ENCODE assay signal across 17 cellular contexts in the genomic region with DNA sequence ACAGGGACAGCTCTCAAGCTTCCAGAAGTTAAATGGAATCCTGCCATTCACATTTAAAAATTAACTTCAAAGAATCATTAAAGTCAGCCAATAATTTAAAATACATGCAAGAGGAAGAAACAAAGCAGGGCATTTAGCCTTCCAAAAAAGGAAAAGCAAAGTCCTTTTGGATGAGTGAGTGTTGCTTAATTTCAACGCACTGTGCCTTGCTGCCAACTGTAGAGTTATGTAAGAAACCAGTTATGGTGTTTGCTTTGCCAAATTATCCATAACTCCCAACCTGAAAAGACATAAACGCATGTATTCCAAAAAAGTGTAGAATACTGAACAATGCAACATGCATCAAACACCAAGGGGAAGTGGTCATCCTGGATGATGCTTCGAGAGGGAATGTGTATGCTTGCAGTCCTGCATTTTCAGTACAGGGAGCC. TPM values are rescaled to one million over a fixed set of nuclear protein-coding genes. Genes with fewer than 3 reads are reported as not detected.
DNase-seq lines count a peak whose midpoint lies in the region; ATAC-seq and TF ChIP-seq lines count a peak whose summit lies in the region.
"Had no signal": no experiment of that assay in that cellular context is flagged by ENCODE, and none has a peak within 500 bp of the region (broad histone marks: within the 10 kb centered on the region; RNA-seq: fewer than 3 reads in every experiment).

No MANE protein-coding gene starts in this region.

- peak overlapping the region; percentile 83 for H3K27ac Mint-ChIP-seq in activated naive CD4-positive, alpha-beta T cell treated with anti-CD3 and anti-CD28 coated beads, Interleukin-2, amount 50 U/mL, for 24 hours
- H3K27ac Mint-ChIP-seq: activated CD4-positive, alpha-beta T cell treated with anti-CD3 and anti-CD28 coated beads for 36 hours; activated T-cell treated with anti-CD3 and anti-CD28 coated beads, Interleukin-2, amount 50 U/mL, for 72 hours; nephron had no signal

- peaks cover 0 to 3% (median 1%) of the 10 kb centered on the region in 4 donors for H3K36me3 ChIP-seq in liver (ENCODE audit: control insufficient read depth in 4 of 4, insufficient read depth in 3 of 4, low read depth in 1 of 4, low read length in 3 of 4)

- H3K4me1 Mint-ChIP-seq in activated naive CD4-positive, alpha-beta T cell treated with anti-CD3 and anti-CD28 coated beads, Interleukin-2, amount 50 U/mL, for 24 hours = peaks cover 47% of the 10 kb centered on the region

- H3K36me3 Mint-ChIP-seq in activated naive CD4-positive, alpha-beta T cell treated with anti-CD3 and anti-CD28 coated beads, Interleukin-2, amount 50 U/mL, for 24 hours = peaks cover 5% of the 10 kb centered on the region

- 36% methylated on average over 3 of the region's 3 CpGs for WGBS in liver

- TF ChIP-seq RAD21 in liver (IDR thresholded peaks at IDR 0.05) = peak; percentile 14 to 30

- peak overlapping the region; percentile 88 to 96 for H3K27ac ChIP-seq in liver (ENCODE audit: low read depth in 1 of 2, low read length in 2 of 2)
- H3K27ac ChIP-seq in substantia nigra (ENCODE audit: low read depth, low read length, poor library complexity, severe bottlenecking) = no peak overlapping the region

- no peak for DNase-seq in activated naive CD4-positive, alpha-beta T cell (lab: John Stamatoyannopoulos, UW)
- peak; percentile 50 to 63 for DNase-seq in cardiac fibroblast (ENCODE audit: low read depth in 2 of 2)
- DNase-seq in stromal cell of bone marrow (ENCODE audit: low read depth) = peak; percentile 54
- DNase-seq in omental fat pad (ENCODE audit: low spot score) = no peak
- DNase-seq in activated CD8-positive, alpha-beta memory T cell treated with anti-CD3 and anti-CD28 coated beads, Interleukin-2, amount 50 U/mL, for 48 hours = no peak
- DNase-seq in substantia nigra (lab: John Stamatoyannopoulos, UW) = no peak
- DNase-seq: activated CD4-positive, alpha-beta T cell treated with anti-CD3 and anti-CD28 coated beads for 36 hours; activated T-cell treated with anti-CD3 and anti-CD28 coated beads, Interleukin-2, amount 50 U/mL, for 72 hours; gastrocnemius medialis; Kasumi-1; NCI-H2081; stimulated activated naive CD4-positive, alpha-beta T cell treated with Interleukin-2 at 50 U/mL for 16 hours; T-helper 2 cell had no signal

- ATAC-seq in omental fat pad (ENCODE audit: low FRiP score) = no peak
- ATAC-seq: A549; activated CD4-positive, alpha-beta T cell treated with anti-CD3 and anti-CD28 coated beads for 36 hours; activated T-cell treated with anti-CD3 and anti-CD28 coated beads, Interleukin-2, amount 50 U/mL, for 72 hours; gastrocnemius medialis had no signal

- no peaks in the 10 kb centered on the region for H3K9me3 Mint-ChIP-seq in activated naive CD4-positive, alpha-beta T cell treated with anti-CD3 and anti-CD28 coated beads, Interleukin-2, amount 50 U/mL, for 24 hours

- H3K9ac ChIP-seq in liver (ENCODE audit: low read depth in 1 of 2, low read length in 2 of 2) = peak overlapping the region in 1 of 2 donors; percentile 29

- no peaks in the 10 kb centered on the region for H3K27me3 Mint-ChIP-seq in activated naive CD4-positive, alpha-beta T cell treated with anti-CD3 and anti-CD28 coated beads, Interleukin-2, amount 50 U/mL, for 24 hours

- H3K4me3 ChIP-seq in cardiac fibroblast (replicated peaks in 1 of 2; ENCODE audit: low read depth in 2 of 2, low read length in 2 of 2) (no peak overlapping the region), liver (ENCODE audit: low read depth in 1 of 3, low read length in 3 of 3) (no peak overlapping the region)
- H3K4me3 ChIP-seq: A549, gastrocnemius medialis had no signal

- H3K4me3 Mint-ChIP-seq in activated naive CD4-positive, alpha-beta T cell treated with anti-CD3 and anti-CD28 coated beads, Interleukin-2, amount 50 U/mL, for 24 hours = no peak overlapping the region
- H3K4me3 Mint-ChIP-seq: activated CD4-positive, alpha-beta T cell treated with anti-CD3 and anti-CD28 coated beads for 36 hours; activated T-cell treated with anti-CD3 and anti-CD28 coated beads, Interleukin-2, amount 50 U/mL, for 72 hours; nephron had no signal

- H3K27me3 ChIP-seq in liver (ENCODE audit: control insufficient read depth in 4 of 4, insufficient read depth in 4 of 4, low read length in 3 of 4) = no peaks in the 10 kb centered on the region
- H3K27me3 ChIP-seq: gastrocnemius medialis had no signal

- peaks cover 6 to 42% (median 24%) of the 10 kb centered on the region in 4 donors for H3K4me1 ChIP-seq in liver (ENCODE audit: control insufficient read depth in 4 of 4, insufficient read depth in 4 of 4, low read length in 3 of 4)

- TF ChIP-seq CTCF in cardiac fibroblast (IDR thresholded peaks at IDR 0.05; ENCODE audit: low read depth, low read length) = no peak
- no peak for TF ChIP-seq CTCF in liver (IDR thresholded peaks at IDR 0.05; ENCODE audit: low read depth, low read length, missing input control)
- no peak for TF ChIP-seq CTCF in omental fat pad (IDR thresholded peaks at IDR 0.05)

- H3K9me3 ChIP-seq in liver (ENCODE audit: control insufficient read depth in 4 of 4, low read length in 3 of 4) = no peaks in the 10 kb centered on the region
- H3K9me3 ChIP-seq: gastrocnemius medialis had no signal

TF ChIP-seq in liver, 16 proteins besides CTCF, POLR2A, EP300 and RAD21:
- TF ChIP-seq RXRA (IDR thresholded peaks at IDR 0.05) (peak; percentile 82 to 83), FOXA1 (IDR thresholded peaks at IDR 0.05) (no peak), ZBTB33 (IDR thresholded peaks at IDR 0.05) (peak; percentile 58), YY1 (IDR thresholded peaks at IDR 0.05) (peak; percentile 59), NR2F2 (IDR thresholded peaks at IDR 0.05) (no peak), HNF4G (IDR thresholded peaks at IDR 0.05) (peak; percentile 83), GABPA (IDR thresholded peaks at IDR 0.05 in 1 of 2, conservative IDR thresholded peaks at IDR 0.05 in 1 of 2) (peak in 1 of 2 donors; percentile 38), SP1 (IDR thresholded peaks at IDR 0.05) (peak; percentile 87), TAF1 (conservative IDR thresholded peaks at IDR 0.05) (no peak), HNF4A (conservative IDR thresholded peaks at IDR 0.05) (peak; percentile 89 to 92), JUND (IDR thresholded peaks at IDR 0.05) (peak; percentile 36 to 75), FOXA2 (IDR thresholded peaks at IDR 0.05) (no peak), ATF3 (IDR thresholded peaks at IDR 0.05) (peak; percentile 35), EGR1 (IDR thresholded peaks at IDR 0.05; ENCODE audit: low read depth in 2 of 2) (peak in 1 of 2 donors; percentile 64)
- TF ChIP-seq, protein P1, sequence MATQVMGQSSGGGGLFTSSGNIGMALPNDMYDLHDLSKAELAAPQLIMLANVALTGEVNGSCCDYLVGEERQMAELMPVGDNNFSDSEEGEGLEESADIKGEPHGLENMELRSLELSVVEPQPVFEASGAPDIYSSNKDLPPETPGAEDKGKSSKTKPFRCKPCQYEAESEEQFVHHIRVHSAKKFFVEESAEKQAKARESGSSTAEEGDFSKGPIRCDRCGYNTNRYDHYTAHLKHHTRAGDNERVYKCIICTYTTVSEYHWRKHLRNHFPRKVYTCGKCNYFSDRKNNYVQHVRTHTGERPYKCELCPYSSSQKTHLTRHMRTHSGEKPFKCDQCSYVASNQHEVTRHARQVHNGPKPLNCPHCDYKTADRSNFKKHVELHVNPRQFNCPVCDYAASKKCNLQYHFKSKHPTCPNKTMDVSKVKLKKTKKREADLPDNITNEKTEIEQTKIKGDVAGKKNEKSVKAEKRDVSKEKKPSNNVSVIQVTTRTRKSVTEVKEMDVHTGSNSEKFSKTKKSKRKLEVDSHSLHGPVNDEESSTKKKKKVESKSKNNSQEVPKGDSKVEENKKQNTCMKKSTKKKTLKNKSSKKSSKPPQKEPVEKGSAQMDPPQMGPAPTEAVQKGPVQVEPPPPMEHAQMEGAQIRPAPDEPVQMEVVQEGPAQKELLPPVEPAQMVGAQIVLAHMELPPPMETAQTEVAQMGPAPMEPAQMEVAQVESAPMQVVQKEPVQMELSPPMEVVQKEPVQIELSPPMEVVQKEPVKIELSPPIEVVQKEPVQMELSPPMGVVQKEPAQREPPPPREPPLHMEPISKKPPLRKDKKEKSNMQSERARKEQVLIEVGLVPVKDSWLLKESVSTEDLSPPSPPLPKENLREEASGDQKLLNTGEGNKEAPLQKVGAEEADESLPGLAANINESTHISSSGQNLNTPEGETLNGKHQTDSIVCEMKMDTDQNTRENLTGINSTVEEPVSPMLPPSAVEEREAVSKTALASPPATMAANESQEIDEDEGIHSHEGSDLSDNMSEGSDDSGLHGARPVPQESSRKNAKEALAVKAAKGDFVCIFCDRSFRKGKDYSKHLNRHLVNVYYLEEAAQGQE (IDR thresholded peaks at IDR 0.05) = peak; percentile 37
- TF ChIP-seq, protein P2, sequence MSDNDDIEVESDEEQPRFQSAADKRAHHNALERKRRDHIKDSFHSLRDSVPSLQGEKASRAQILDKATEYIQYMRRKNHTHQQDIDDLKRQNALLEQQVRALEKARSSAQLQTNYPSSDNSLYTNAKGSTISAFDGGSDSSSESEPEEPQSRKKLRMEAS (IDR thresholded peaks at IDR 0.05) = peak; percentile 65

RNA-seq across cellular contexts. Expression of gene KCNE1, which starts 16.1 kb away (rescaled TPM):
- total RNA-seq in liver (1 to 10 TPM in 1 of 2 donors, under 1 TPM in 1; 0.23 to 6.0 TPM), omental fat pad (10 to 100 TPM in 3 of 4 donors, 1 to 10 TPM in 1; 3.2 to 14.8 (median 12.1) TPM)
- polyA plus RNA-seq in liver = under 1 TPM; 0.65 to 0.96 TPM

Comparison
In these comparisons a context has a peak if more than half of its experiments do, and no peak if none do; other contexts are left out.
1. DNase-seq: peak in cardiac fibroblast (2 of 2) and stromal cell of bone marrow (single experiment); none in activated naive CD4-positive, alpha-beta T cell (0 of 4), omental fat pad (single experiment), activated CD8-positive, alpha-beta memory T cell treated with anti-CD3 and anti-CD28 coated beads, Interleukin-2, amount 50 U/mL, for 48 hours (single experiment) and substantia nigra (0 of 49).